13 cellular contexts compared by ENCODE assay signal in genomic region chr2:202037086-202037485, GRCh38. TPM values are rescaled to one million over a fixed set of nuclear protein-coding genes. Genes with fewer than 3 reads are reported as not detected.
DNase-seq lines count a peak whose midpoint lies in the region; ATAC-seq, FAIRE-seq and TF ChIP-seq lines count a peak whose summit lies in the region.
"Had no signal": no experiment of that assay in that cellular context is flagged by ENCODE, and none has a peak within 500 bp of the region (broad histone marks: within the 10 kb centered on the region; RNA-seq: fewer than 3 reads in every experiment).

No MANE protein-coding gene starts in this region.

- 87% methylated on average over 7 of the region's 7 CpGs for WGBS in A549 (ENCODE audit: missing lambda C conversion rate)

- DNase-seq in A549 (ENCODE audit: low read depth in 1 of 2, low spot score in 1 of 2) (no peak), HCEC 1CT (peak; percentile 47), dorsolateral prefrontal cortex (no peak), mucosa of gallbladder (ENCODE audit: low spot score) (no peak), DMS53 (lab: John Stamatoyannopoulos, UW) (no peak)
- DNase-seq: activated T-cell treated with anti-CD3 and anti-CD28 coated beads, Interleukin-2, amount 50 U/mL, for 72 hours; midbrain; T-helper 2 cell had no signal

- H3K4me2 ChIP-seq in A549 = peak overlapping the region; percentile 56; the same call in 2 of the 3 replicates

- peak overlapping the region in 1 of 2 donors; percentile 9 for H3K9ac ChIP-seq in mucosa of rectum (ENCODE audit: low read depth in 1 of 2, low read length in 2 of 2)

- POLR2A ChIA-PET in A549 (lab: Yijun Ruan, JAX) = no interaction called here

- H3K4me3 ChIP-seq in A549 (no peak overlapping the region), dorsolateral prefrontal cortex (peak overlapping the region in 40 of 59 donors; percentile 4 to 80 (median 36)), mucosa of rectum (ENCODE audit: low read length in 2 of 2) (peak overlapping the region; percentile 25 to 58)

- no peak overlapping the region for H3K27ac ChIP-seq in A549
- peak overlapping the region in 2 of 59 donors; percentile 10 to 85 for H3K27ac ChIP-seq in dorsolateral prefrontal cortex
- peak overlapping the region; percentile 38 to 84 for H3K27ac ChIP-seq in mucosa of rectum (ENCODE audit: low read depth in 2 of 2, low read length in 2 of 2)

- no peak for FAIRE-seq in A549 (lab: Jason Lieb, UNC)

- no peaks in the 10 kb centered on the region for H3K9me3 ChIP-seq in A549
- no peaks in the 10 kb centered on the region for H3K9me3 ChIP-seq in mucosa of rectum (ENCODE audit: control insufficient read depth in 2 of 2, low read length in 2 of 2)

- no peak for TF ChIP-seq CTCF in A549 (IDR thresholded peaks at IDR 0.05)
- no peak for TF ChIP-seq CTCF in dorsolateral prefrontal cortex (IDR thresholded peaks at IDR 0.05 in 54 of 56, conservative IDR thresholded peaks at IDR 0.05 in 2 of 56; ENCODE audit: low read depth in 1 of 56, partially characterized antibody in 56 of 56)

- CTCF ChIA-PET in A549 (lab: Yijun Ruan, JAX) = no interaction called here

- no peak for TF ChIP-seq RAD21 in A549 (conservative IDR thresholded peaks at IDR 0.05 in 1 of 2, IDR thresholded peaks at IDR 0.05 in 1 of 2)

- intact Hi-C loops in dorsolateral prefrontal cortex (cut with DNase I) = no loop called here

- TF ChIP-seq EP300 in A549 (IDR thresholded peaks at IDR 0.05) = no peak

- peaks cover 0 to 78% (median 30%) of the 10 kb centered on the region in 45 donors for H3K27me3 ChIP-seq in dorsolateral prefrontal cortex
- H3K27me3 ChIP-seq in mucosa of rectum (ENCODE audit: control insufficient read depth in 2 of 2, insufficient read depth in 2 of 2, low read length in 2 of 2) = peaks cover 7 to 11% of the 10 kb centered on the region in 2 donors

- ATAC-seq in A549 = no peak
- no peak for ATAC-seq in GM18868 (IDR thresholded peaks at IDR 0.05; ENCODE audit: unreplicated experiment)
- no peak for ATAC-seq in GM18861 (IDR thresholded peaks at IDR 0.05; ENCODE audit: unreplicated experiment)
- ATAC-seq: activated T-cell treated with anti-CD3 and anti-CD28 coated beads, Interleukin-2, amount 50 U/mL, for 72 hours had no signal

- no peak for TF ChIP-seq POLR2A in A549 (IDR thresholded peaks at IDR 0.05; ENCODE audit: low read length)

- H3K36me3 ChIP-seq in mucosa of rectum (ENCODE audit: control insufficient read depth in 2 of 2, insufficient read depth in 2 of 2, low read length in 2 of 2) = no peaks in the 10 kb centered on the region

- H3K4me1 ChIP-seq in A549 = peaks cover 50% of the 10 kb centered on the region
- peaks cover 18 to 23% of the 10 kb centered on the region in 2 donors for H3K4me1 ChIP-seq in mucosa of rectum (ENCODE audit: control insufficient read depth in 2 of 2, insufficient read depth in 2 of 2, low read length in 2 of 2)

TF ChIP-seq in A549, 52 proteins besides CTCF, POLR2A, EP300 and RAD21:
- no peak for TF ChIP-seq HMGXB4 (CRISPR knock-in tag; IDR thresholded peaks at IDR 0.05; ENCODE audit: borderline replicate concordance)
- TF ChIP-seq E2F6 (IDR thresholded peaks at IDR 0.05; ENCODE audit: borderline replicate concordance, low read depth) = no peak
- no peak for TF ChIP-seq POLR2AphosphoS2 (conservative IDR thresholded peaks at IDR 0.05; ENCODE audit: low read length)
- no peak for TF ChIP-seq ZFP36 (IDR thresholded peaks at IDR 0.05; ENCODE audit: borderline replicate concordance, partially characterized antibody)
- no peak for TF ChIP-seq TP53 (CRISPR knock-in tag; IDR thresholded peaks at IDR 0.05)
- TF ChIP-seq ESRRA (IDR thresholded peaks at IDR 0.05; ENCODE audit: borderline replicate concordance, low read length) = no peak
- TF ChIP-seq MYC (IDR thresholded peaks at IDR 0.05; ENCODE audit: borderline replicate concordance, low read length) = no peak
- TF ChIP-seq FOXS1 (CRISPR knock-in tag; IDR thresholded peaks at IDR 0.05) = no peak
- no peak for TF ChIP-seq RFX5 (IDR thresholded peaks at IDR 0.05)
- TF ChIP-seq ELK1 (IDR thresholded peaks at IDR 0.05; ENCODE audit: low read depth, low read length) = no peak
- TF ChIP-seq ZC3H11A (IDR thresholded peaks at IDR 0.05) = no peak
- TF ChIP-seq MAZ (IDR thresholded peaks at IDR 0.05; ENCODE audit: borderline replicate concordance, low read depth, low read length) = no peak
- TF ChIP-seq KDM1A (IDR thresholded peaks at IDR 0.05; ENCODE audit: low read depth) = no peak
TF ChIP-seq in A549: peak in this region for 0.

RNA-seq across cellular contexts. Expression of gene FZD7, which starts 3.4 kb away (rescaled TPM):
- polyA plus RNA-seq in A549 (2011; rRNA removed) = 5.3 and 5.5 TPM in 2 replicates
- 3.4 and 5.3 TPM in 2 replicates for polyA plus RNA-seq in A549 (2012; cell fraction: cytosol; rRNA removed)
- 6.6 and 8.9 TPM in 2 replicates for polyA plus RNA-seq in A549 (2012; cell fraction: nucleus; rRNA removed)
- 4.9 to 7.1 TPM (median 6.7 TPM) in 3 replicates for polyA plus RNA-seq in A549 (2017; fragmentation: RNase III; extraction: RNeasy Plus Mini Kit Qiagen cat#74134 plus additional on column Dnase treatment)
- polyA minus RNA-seq in A549 (2011; rRNA and poly(A)+ RNA removed) = 5.6 and 6.8 TPM in 2 replicates
- 1 to 10 TPM; 1.3 to 9.9 (median 4.1) TPM for total RNA-seq in dorsolateral prefrontal cortex
- total RNA-seq in mucosa of gallbladder = 10.4 TPM

RNA-seq across cellular contexts. Expression of gene KIAA2012, which starts 36.0 kb away (rescaled TPM):
- polyA plus RNA-seq in A549 (2011; rRNA removed) (0.01 and 0.03 TPM in 2 replicates), A549 (2017; fragmentation: RNase III; extraction: RNeasy Plus Mini Kit Qiagen cat#74134 plus additional on column Dnase treatment) (0.03 to 0.05 TPM (median 0.04 TPM) in 3 replicates)
- polyA plus RNA-seq in A549 (2012; cell fraction: cytosol; rRNA removed) = 0.01 TPM in 1 of 2 replicates, not detected in the other
- polyA plus RNA-seq in A549 (2012; cell fraction: nucleus; rRNA removed) = 0.01 TPM in 1 of 2 replicates, not detected in the other
- not detected in 2 replicates for polyA minus RNA-seq in A549 (2011; rRNA and poly(A)+ RNA removed)
- total RNA-seq in dorsolateral prefrontal cortex (1 to 10 TPM in 117 of 120 experiments, under 1 TPM in 3; 0.34 to 6.4 (median 3.0) TPM), mucosa of gallbladder (not detected)
- total RNA-seq: activated T-cell treated with anti-CD3 and anti-CD28 coated beads, Interleukin-2, amount 50 U/mL, for 72 hours; dermis microvascular lymphatic vessel endothelial cell had no signal
- polyA plus RNA-seq: CD14-positive monocyte had no signal

Comparison
In these comparisons a context has a peak if more than half of its experiments do, and no peak if none do; other contexts are left out.
1. H3K27ac ChIP-seq: peak in mucosa of rectum (2 of 2); none in A549 (0 of 2).